31 cellular contexts compared by ENCODE assay signal in the genomic region with DNA sequence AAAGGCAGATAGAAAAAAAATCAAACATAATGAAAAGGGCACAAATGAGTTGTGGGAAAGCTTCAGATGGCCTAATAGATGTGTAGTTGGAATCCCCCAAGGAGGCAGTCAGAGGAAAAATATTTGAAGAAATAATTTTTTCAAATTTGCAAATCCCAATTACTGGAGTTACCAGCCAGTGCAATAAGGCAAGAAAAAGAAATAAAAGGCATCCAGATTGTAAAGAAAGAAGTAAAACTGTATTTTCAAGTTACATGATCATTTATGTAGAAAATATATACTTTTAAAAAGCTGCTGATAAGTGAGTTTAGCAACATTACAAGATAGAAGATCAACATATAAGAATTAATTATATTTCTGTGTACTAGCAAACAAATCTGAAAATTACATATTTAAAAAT.
"Had no signal": no experiment of that assay in that cellular context is flagged by ENCODE, and none has a peak within 500 bp of the region (broad histone marks: within the 10 kb centered on the region; RNA-seq: fewer than 3 reads in every experiment).

No MANE protein-coding gene starts in this region.

- H3K27me3 ChIP-seq: ovary, spleen, stomach, thyroid gland, tibial nerve, upper lobe of left lung, vagina had no signal

- H3K79me2 ChIP-seq: parathyroid adenoma had no signal

- H3K9ac ChIP-seq: parathyroid adenoma had no signal

- H3K4me3 Mint-ChIP-seq: naive thymus-derived CD8-positive, alpha-beta T cell; natural killer cell treated with Interleukin-12 subunit alpha and Interleukin-12 subunit beta and Interleukin-15 and Interleukin-18, amount 100 ng/mL, for 72 hours; nephron progenitor cell; neural crest cell; stimulated activated effector memory CD8-positive, alpha-beta T cell treated with anti-CD3 and anti-CD28 coated beads, Interleukin-12 subunit alpha, Interleukin-12 subunit beta, amount 100 ng/mL, for 72 hours; stimulated activated naive B cell treated with anti-CD40 and anti-IgM and Interleukin-4, amounts not matched to agents 10 μg/mL and 1 μg/mL and 100 μg/mL, for 72 hours; stimulated activated naive CD8-positive, alpha-beta T cell treated with anti-CD3 and anti-CD28 coated beads, Interleukin-15, Interleukin-2, amounts not matched to agents 100 ng/mL and 50 ng/mL, for 24 hours had no signal

- H3K27ac ChIP-seq: ovary, parathyroid adenoma, psoas muscle, skin epidermis, spleen, stomach, thoracic aorta, thyroid gland, tibial nerve, upper lobe of left lung, vagina had no signal

- H3K4me3 ChIP-seq: ovary, psoas muscle, skin epidermis, smooth muscle cell, spleen, stomach, thoracic aorta, thyroid gland, tibial nerve, upper lobe of left lung, vagina had no signal

- H3K4me2 ChIP-seq: smooth muscle cell had no signal

- FAIRE-seq: urothelium cell line had no signal

- ATAC-seq: naive thymus-derived CD8-positive, alpha-beta T cell; natural killer cell treated with Interleukin-12 subunit alpha and Interleukin-12 subunit beta and Interleukin-15 and Interleukin-18, amount 100 ng/mL, for 72 hours; psoas muscle; right cardiac atrium; sciatic nerve; stimulated activated effector memory CD8-positive, alpha-beta T cell treated with anti-CD3 and anti-CD28 coated beads, Interleukin-12 subunit alpha, Interleukin-12 subunit beta, amount 100 ng/mL, for 72 hours; stimulated activated naive B cell treated with anti-CD40 and anti-IgM and Interleukin-4, amounts not matched to agents 10 μg/mL and 1 μg/mL and 100 μg/mL, for 72 hours had no signal

- H3K9me3 ChIP-seq: ovary, thyroid gland had no signal

- H2AFZ ChIP-seq: parathyroid adenoma had no signal

- H3K36me3 ChIP-seq: ovary, spleen, stomach, thoracic aorta, thyroid gland, tibial nerve, upper lobe of left lung, vagina had no signal

- DNase-seq: naive thymus-derived CD8-positive, alpha-beta T cell; nephron progenitor cell; occipital lobe; ovary; posterior cingulate gyrus; psoas muscle; right cardiac atrium; spleen; stimulated activated CD4-positive, alpha-beta T cell treated with anti-CD3 and anti-CD28 coated beads, Interleukin-12 subunit alpha, Interleukin-12 subunit beta, amount 100 ng/mL, for 4 hours; stimulated activated CD4-positive, alpha-beta T cell treated with anti-CD3 and anti-CD28 coated beads, Interleukin-2, amount 100 ng/mL, for 24 hours; stimulated activated CD4-positive, alpha-beta T cell treated with anti-CD3 and anti-CD28 coated beads, Interleukin-2, amount 100 ng/mL, for 48 hours; stimulated activated CD4-positive, alpha-beta T cell treated with anti-CD3 and anti-CD28 coated beads, Interleukin-4, amount 100 ng/mL, for 24 hours; stimulated activated naive B cell treated with anti-CD40 and anti-IgM and Interleukin-4, amounts not matched to agents 10 μg/mL and 1 μg/mL and 100 μg/mL, for 72 hours; stimulated activated naive CD4-positive, alpha-beta T cell treated with Interleukin-2 at 50 U/mL for 16 hours; stomach; thyroid gland; trophoblast cell; upper lobe of left lung had no signal

- H3K27ac Mint-ChIP-seq: naive thymus-derived CD8-positive, alpha-beta T cell; natural killer cell treated with Interleukin-12 subunit alpha and Interleukin-12 subunit beta and Interleukin-15 and Interleukin-18, amount 100 ng/mL, for 72 hours; nephron progenitor cell; progenitor cell of endocrine pancreas; stimulated activated effector memory CD8-positive, alpha-beta T cell treated with anti-CD3 and anti-CD28 coated beads, Interleukin-12 subunit alpha, Interleukin-12 subunit beta, amount 100 ng/mL, for 72 hours; stimulated activated naive B cell treated with anti-CD40 and anti-IgM and Interleukin-4, amounts not matched to agents 10 μg/mL and 1 μg/mL and 100 μg/mL, for 72 hours; stimulated activated naive CD8-positive, alpha-beta T cell treated with anti-CD3 and anti-CD28 coated beads, Interleukin-15, Interleukin-2, amounts not matched to agents 100 ng/mL and 50 ng/mL, for 24 hours had no signal

- H3K9me3 Mint-ChIP-seq: natural killer cell treated with Interleukin-12 subunit alpha and Interleukin-12 subunit beta and Interleukin-15 and Interleukin-18, amount 100 ng/mL, for 72 hours had no signal

- H3K4me1 ChIP-seq: parathyroid adenoma, psoas muscle, spleen, stomach, thyroid gland, tibial nerve, upper lobe of left lung, vagina had no signal

- H3K4me1 Mint-ChIP-seq: naive thymus-derived CD8-positive, alpha-beta T cell; nephron progenitor cell; neural crest cell; stimulated activated effector memory CD8-positive, alpha-beta T cell treated with anti-CD3 and anti-CD28 coated beads, Interleukin-12 subunit alpha, Interleukin-12 subunit beta, amount 100 ng/mL, for 72 hours; stimulated activated naive B cell treated with anti-CD40 and anti-IgM and Interleukin-4, amounts not matched to agents 10 μg/mL and 1 μg/mL and 100 μg/mL, for 72 hours had no signal

- H3K27me3 Mint-ChIP-seq: progenitor cell of endocrine pancreas; stimulated activated naive CD8-positive, alpha-beta T cell treated with anti-CD3 and anti-CD28 coated beads, Interleukin-15, Interleukin-2, amounts not matched to agents 100 ng/mL and 50 ng/mL, for 24 hours had no signal

- H3K36me3 Mint-ChIP-seq: stimulated activated effector memory CD8-positive, alpha-beta T cell treated with anti-CD3 and anti-CD28 coated beads, Interleukin-12 subunit alpha, Interleukin-12 subunit beta, amount 100 ng/mL, for 72 hours had no signal
